ENCODE assay signal across 18 cellular contexts in the genomic region with DNA sequence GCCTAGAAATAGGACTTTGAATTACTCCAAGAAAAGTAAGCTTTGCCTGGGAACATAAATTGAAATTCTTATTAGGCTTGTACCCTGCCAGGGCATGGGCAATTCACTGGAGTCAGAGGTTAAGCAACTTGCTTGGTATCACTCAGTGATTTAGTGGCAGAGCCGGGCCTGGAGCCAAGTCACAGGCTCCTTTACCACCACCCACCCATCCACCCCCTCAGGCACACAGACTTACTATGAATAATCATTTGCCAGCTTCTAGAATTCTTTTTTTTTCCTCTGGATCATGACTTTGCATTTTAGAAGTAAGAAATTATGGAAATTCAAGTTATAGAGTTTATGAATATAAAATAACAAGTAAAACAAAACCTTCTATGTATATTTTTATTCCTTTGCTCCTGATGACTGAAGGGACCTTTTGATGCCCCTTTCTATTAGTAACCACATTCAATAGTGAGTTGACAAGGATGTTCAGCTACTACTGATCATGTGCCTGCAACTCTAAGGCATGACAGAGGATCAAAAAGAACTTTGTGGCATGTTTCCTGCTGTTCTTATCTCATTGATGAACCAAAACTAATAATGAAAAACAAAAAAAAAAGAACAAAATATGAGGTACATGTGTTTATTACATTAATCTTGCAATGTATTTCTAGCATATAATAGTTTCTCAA.
DNase-seq lines count a peak whose midpoint lies in the region; ATAC-seq and TF ChIP-seq lines count a peak whose summit lies in the region.
"Had no signal": no experiment of that assay in that cellular context is flagged by ENCODE, and none has a peak within 500 bp of the region (broad histone marks: within the 10 kb centered on the region; RNA-seq: fewer than 3 reads in every experiment).

No MANE protein-coding gene starts in this region.

- TF ChIP-seq CTCF in adrenal gland (IDR thresholded peaks at IDR 0.05) (no peak), A673 (conservative IDR thresholded peaks at IDR 0.05; ENCODE audit: low read depth, low read length) (no peak)

- H3K4me1 ChIP-seq in ACC112 (ENCODE audit: control insufficient read depth, insufficient read depth, low read length, unreplicated experiment) (peaks cover 7% of the 10 kb centered on the region), adrenal gland (replicated peaks in 1 of 2) (peaks cover 0 to 7% of the 10 kb centered on the region in 2 donors), A673 (ENCODE audit: insufficient read depth, low read length, poor library complexity, severe bottlenecking) (no peaks in the 10 kb centered on the region)
- H3K4me1 ChIP-seq: BE2C, spleen had no signal

- intact Hi-C loops in adrenal gland (cut with DNase I), result no loop called here
- intact Hi-C loops in activated CD4-positive, alpha-beta T cell treated with anti-CD3 and anti-CD28 coated beads, Interleukin-2, amount 10 ng/mL, durations not matched to agents 24 days and 14 days (cut with micrococcal nuclease), result no loop called here
- intact Hi-C loops in A673 (cut with micrococcal nuclease; ENCODE audit: unreplicated experiment), result no loop called here

- DNase-seq in HK-2 (ENCODE audit: unreplicated experiment) (peak; percentile 60), adrenal gland (peak; percentile 63 to 86 (median 74)), left kidney (ENCODE audit: low read depth, low spot score) (peak; percentile 28), A673 (ENCODE audit: low spot score) (no peak)
- no peak for DNase-seq in activated CD4-positive, alpha-beta T cell treated with anti-CD3 and anti-CD28 coated beads, Interleukin-2, amount 10 ng/mL, durations not matched to agents 24 days and 14 days
- DNase-seq: BE2C, DND-41, HCEC 1CT, KG1, mesendoderm, NCI-H146, SHP77, spleen had no signal

- no TSS peak for BruUV-seq in A673 (replicated peaks; lab: Mats Ljungman, UMichigan)

- H2AFZ ChIP-seq in ACC112 (ENCODE audit: low read length, unreplicated experiment), result no peak overlapping the region

- WGBS in adrenal gland, 4 donors, result 6 to 18% (median 14%) methylated on average over 1 of the region's 1 CpG

- H3K36me3 Mint-ChIP-seq in activated CD4-positive, alpha-beta T cell treated with anti-CD3 and anti-CD28 coated beads, Interleukin-2, amount 10 ng/mL, durations not matched to agents 24 days and 14 days (ENCODE audit: low read depth), result no peaks in the 10 kb centered on the region

- no peaks in the 10 kb centered on the region for H3K27me3 ChIP-seq in ACC112 (ENCODE audit: insufficient read depth, low read length)
- H3K27me3 ChIP-seq in adrenal gland, result no peaks in the 10 kb centered on the region
- H3K27me3 ChIP-seq in A673 (replicated peaks; ENCODE audit: insufficient read depth, low read depth, low read length, poor library complexity), result no peaks in the 10 kb centered on the region
- H3K27me3 ChIP-seq: BE2C, spleen had no signal

- H3K79me2 ChIP-seq in ACC112 (ENCODE audit: control insufficient read depth, insufficient read depth, low read length, unreplicated experiment), result no peaks in the 10 kb centered on the region

- no peaks in the 10 kb centered on the region for H3K27me3 Mint-ChIP-seq in activated CD4-positive, alpha-beta T cell treated with anti-CD3 and anti-CD28 coated beads, Interleukin-2, amount 10 ng/mL, durations not matched to agents 24 days and 14 days
- H3K27me3 Mint-ChIP-seq: dendritic cell treated with granulocyte-macrophage colony-stimulating factor and Interleukin-4, amounts not matched to agents 40 ng/mL and 50 ng/mL, for 4 days had no signal

- no peaks in the 10 kb centered on the region for H3K9me3 Mint-ChIP-seq in activated CD4-positive, alpha-beta T cell treated with anti-CD3 and anti-CD28 coated beads, Interleukin-2, amount 10 ng/mL, durations not matched to agents 24 days and 14 days
- H3K9me3 Mint-ChIP-seq: dendritic cell treated with granulocyte-macrophage colony-stimulating factor and Interleukin-4, amounts not matched to agents 40 ng/mL and 50 ng/mL, for 4 days had no signal

- H3K36me3 ChIP-seq in ACC112 (ENCODE audit: insufficient read depth, low read length), result no peaks in the 10 kb centered on the region
- H3K36me3 ChIP-seq in adrenal gland (replicated peaks in 1 of 2), result no peaks in the 10 kb centered on the region
- H3K36me3 ChIP-seq in A673 (ENCODE audit: insufficient read depth, low read length, poor library complexity, severe bottlenecking), result no peaks in the 10 kb centered on the region
- H3K36me3 ChIP-seq: BE2C, spleen had no signal

- CTCF ChIA-PET in A673 (lab: Charles Lee), result no interaction called here

- POLR2A ChIA-PET in A673 (lab: Charles Lee; ENCODE audit: low non-redundant PET), result no interaction called here

- H3K27ac ChIP-seq in ACC112 (ENCODE audit: low read depth, low read length) (peak overlapping the region; percentile 57), adrenal gland (no peak overlapping the region), A673 (ENCODE audit: low read depth, low read length, poor library complexity, severe bottlenecking) (no peak overlapping the region)
- H3K27ac ChIP-seq: spleen had no signal

- no peak overlapping the region for H3K27ac Mint-ChIP-seq in activated CD4-positive, alpha-beta T cell treated with anti-CD3 and anti-CD28 coated beads, Interleukin-2, amount 10 ng/mL, durations not matched to agents 24 days and 14 days
- H3K27ac Mint-ChIP-seq: activated T-helper 17 cell treated with anti-CD3 and anti-CD28 coated beads, Interleukin-2, amount 50 U/mL, for 72 hours; dendritic cell treated with granulocyte-macrophage colony-stimulating factor and Interleukin-4, amounts not matched to agents 40 ng/mL and 50 ng/mL, for 4 days had no signal

- H3K9me3 ChIP-seq in adrenal gland (replicated peaks in 1 of 3), result no peaks in the 10 kb centered on the region
- H3K9me3 ChIP-seq in A673 (ENCODE audit: low read depth, low read length, poor library complexity, severe bottlenecking), result no peaks in the 10 kb centered on the region
- H3K9me3 ChIP-seq: BE2C, spleen had no signal

- no peak for ATAC-seq in GM18520 (IDR thresholded peaks at IDR 0.05; ENCODE audit: unreplicated experiment)
- no peak for ATAC-seq in GM21737 (IDR thresholded peaks at IDR 0.05; ENCODE audit: unreplicated experiment)
- ATAC-seq: activated T-helper 17 cell treated with anti-CD3 and anti-CD28 coated beads, Interleukin-2, amount 50 U/mL, for 72 hours had no signal

- no peak for TF ChIP-seq POLR2A in adrenal gland (IDR thresholded peaks at IDR 0.05)

- H3K4me3 Mint-ChIP-seq in activated CD4-positive, alpha-beta T cell treated with anti-CD3 and anti-CD28 coated beads, Interleukin-2, amount 10 ng/mL, durations not matched to agents 24 days and 14 days, result no peak overlapping the region
- H3K4me3 Mint-ChIP-seq: activated T-helper 17 cell treated with anti-CD3 and anti-CD28 coated beads, Interleukin-2, amount 50 U/mL, for 72 hours; dendritic cell treated with granulocyte-macrophage colony-stimulating factor and Interleukin-4, amounts not matched to agents 40 ng/mL and 50 ng/mL, for 4 days had no signal

- no peaks in the 10 kb centered on the region for H3K4me1 Mint-ChIP-seq in activated CD4-positive, alpha-beta T cell treated with anti-CD3 and anti-CD28 coated beads, Interleukin-2, amount 10 ng/mL, durations not matched to agents 24 days and 14 days
- H3K4me1 Mint-ChIP-seq: activated T-helper 17 cell treated with anti-CD3 and anti-CD28 coated beads, Interleukin-2, amount 50 U/mL, for 72 hours had no signal

- H3K4me3 ChIP-seq in ACC112 (ENCODE audit: low read depth, low read length) (no peak overlapping the region), adrenal gland (no peak overlapping the region), A673 (ENCODE audit: low read depth, low read length, poor library complexity, severe bottlenecking) (no peak overlapping the region)
- H3K4me3 ChIP-seq: spleen had no signal

Comparison
In these comparisons a context has a peak if more than half of its experiments do, and no peak if none do; other contexts are left out.
1. DNase-seq: peak in HK-2 (single experiment), adrenal gland (7 of 7) and left kidney (single experiment); none in activated CD4-positive, alpha-beta T cell treated with anti-CD3 and anti-CD28 coated beads, Interleukin-2, amount 10 ng/mL, durations not matched to agents 24 days and 14 days (single experiment) and A673 (single experiment).